ENCODE assay signal across 10 cellular contexts in the genomic region with DNA sequence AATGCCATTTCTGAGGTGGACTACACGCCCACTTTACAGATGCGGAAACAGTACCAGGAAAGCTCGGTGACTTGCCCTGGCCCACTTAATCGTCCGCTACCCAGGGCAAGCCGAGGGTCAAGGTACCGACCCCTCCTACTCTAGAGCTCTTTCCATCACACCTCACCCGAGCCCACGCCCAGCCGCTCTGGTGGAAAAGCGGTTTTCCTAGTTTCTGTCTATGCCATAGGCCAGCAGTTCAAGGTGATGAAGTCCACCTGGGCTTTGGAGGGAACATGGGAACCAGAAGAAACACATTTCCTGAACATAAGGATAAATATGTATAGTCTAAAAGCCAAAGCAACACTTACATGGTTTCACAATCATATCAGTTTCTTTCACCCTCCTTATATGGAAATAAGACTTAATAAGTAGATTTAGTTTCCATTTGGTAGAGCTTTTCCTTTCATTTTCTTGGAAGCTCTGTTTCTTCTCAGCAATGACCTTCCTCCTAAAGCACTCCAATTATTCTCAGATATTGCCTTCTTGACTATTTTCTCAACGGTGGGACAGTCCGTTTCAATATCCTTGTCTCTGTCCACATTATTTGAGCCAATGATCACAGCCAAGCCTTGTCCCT. TPM values are rescaled to one million over a fixed set of nuclear protein-coding genes. Genes with fewer than 3 reads are reported as not detected.
DNase-seq lines count a peak whose midpoint lies in the region; ATAC-seq, FAIRE-seq and TF ChIP-seq lines count a peak whose summit lies in the region.
"Had no signal": no experiment of that assay in that cellular context is flagged by ENCODE, and none has a peak within 500 bp of the region (broad histone marks: within the 10 kb centered on the region; RNA-seq: fewer than 3 reads in every experiment).

No MANE protein-coding gene starts in this region.

- H2BK15ac ChIP-seq in IMR-90 (ENCODE audit: low read depth, low read length), result no peak overlapping the region

- H3K36me3 Mint-ChIP-seq in naive thymus-derived CD8-positive, alpha-beta T cell, result peaks cover 0 to 5% (median 0%) of the 10 kb centered on the region in 3 donors

- no peak overlapping the region for H3K23ac ChIP-seq in IMR-90 (ENCODE audit: low read depth, low read length)

- FAIRE-seq in GM12892 (lab: Jason Lieb, UNC), result no peak

- H3K18ac ChIP-seq in IMR-90 (ENCODE audit: low read depth, low read length), result no peak overlapping the region

- H3K4me1 Mint-ChIP-seq in naive thymus-derived CD8-positive, alpha-beta T cell, result peaks cover 6 to 42% (median 17%) of the 10 kb centered on the region in 4 donors

- H3K27me3 ChIP-seq in BJ (ENCODE audit: control insufficient read depth, insufficient read depth, low read length) (peaks cover 18% of the 10 kb centered on the region), IMR-90 (ENCODE audit: control insufficient read depth, insufficient read depth, low read length) (peaks cover 39% of the 10 kb centered on the region)

- H3K56ac ChIP-seq in IMR-90 (ENCODE audit: extremely low read depth, insufficient read depth, low read length), result no peak overlapping the region

- H2AFZ ChIP-seq in IMR-90 (replicated peaks; ENCODE audit: low read length, poor library complexity), result peak overlapping the region; percentile 93

- no CpG with 5 or more reads among the region's 13 CpGs for WGBS in IMR-90 (ENCODE audit: extremely low coverage in 2 of 2, insufficient read length in 1 of 2), 2 experiments

- no peaks in the 10 kb centered on the region for H3K9me3 Mint-ChIP-seq in naive thymus-derived CD8-positive, alpha-beta T cell

- H3K27me3 Mint-ChIP-seq in naive thymus-derived CD8-positive, alpha-beta T cell, result peaks cover 40 to 67% (median 47%) of the 10 kb centered on the region in 5 donors

- no peak overlapping the region for H3K9ac ChIP-seq in IMR-90 (ENCODE audit: low read depth, low read length)

- dilution Hi-C loops in IMR-90 (cut with HindIII; ENCODE audit: low sequenced_read_pairs, unreplicated experiment), result no loop called here

- H3K27ac ChIP-seq in IMR-90 (ENCODE audit: insufficient read depth, low read length), result no peak overlapping the region

- H3K4ac ChIP-seq in IMR-90 (ENCODE audit: low read depth, low read length), result no peak overlapping the region; the same call in 1 of the 2 replicates

- no TSS peak for BruUV-seq in IMR-90 (replicated peaks; lab: Mats Ljungman, UMichigan)

- 0 out of 2 replicates have a peak, but pooled peaks cover 4% of the 10 kb centered on the region for H3K9me1 ChIP-seq in IMR-90 (ENCODE audit: insufficient read depth, low read length)

- TF ChIP-seq POLR2A in IMR-90 (IDR thresholded peaks at IDR 0.05; ENCODE audit: low read depth, low read length), result no peak
- no peak for TF ChIP-seq POLR2A in GM12892 (IDR thresholded peaks at IDR 0.05; ENCODE audit: low read depth, low read length)

- H4K5ac ChIP-seq in IMR-90 (ENCODE audit: low read depth, low read length), result no peak overlapping the region

- H3K4me1 ChIP-seq in IMR-90 (ENCODE audit: control insufficient read depth, insufficient read depth, low read length), result no peaks in the 10 kb centered on the region

- no peak overlapping the region for H2AK5ac ChIP-seq in IMR-90 (ENCODE audit: low read depth, low read length)

- DNase-seq in BJ (ENCODE audit: low read depth) (no peak), IMR-90 (no peak), choroid plexus epithelial cell (ENCODE audit: low read depth) (peak; percentile 45), EL (no peak), dedifferentiated amniotic fluid mesenchymal stem cell (ENCODE audit: extremely low spot score) (no peak), GM12892 (ENCODE audit: insufficient read length) (no peak), kidney glomerular epithelial cell (lab: John Stamatoyannopoulos, UW) (no peak)
- no peak for DNase-seq in naive thymus-derived CD8-positive, alpha-beta T cell

- no peak for TF ChIP-seq CTCF in BJ (IDR thresholded peaks at IDR 0.05; ENCODE audit: insufficient read depth, low read depth, low read length)
- no peak for TF ChIP-seq CTCF in IMR-90 (conservative IDR thresholded peaks at IDR 0.05; ENCODE audit: low read depth, low read length)
- TF ChIP-seq CTCF in choroid plexus epithelial cell (conservative IDR thresholded peaks at IDR 0.05; ENCODE audit: low read depth, low read length), result no peak

- intact Hi-C loops in IMR-90 (cut with micrococcal nuclease), result loop anchor here (5.0 kb wide), 1 partner anchor 280 kb away; no protein-coding TSS in a partner anchor

- CTCF ChIA-PET in BJ (lab: Yijun Ruan, JAX) (no interaction called here), IMR-90 (lab: Yijun Ruan, JAX) (no interaction called here)

- no peaks in the 10 kb centered on the region for H3K9me3 ChIP-seq in IMR-90 (ENCODE audit: control insufficient read depth, insufficient read depth, low read length)

- no peaks in the 10 kb centered on the region for H3K79me1 ChIP-seq in IMR-90 (ENCODE audit: low read depth in 1 of 2, low read length in 2 of 2)

- H4K20me1 ChIP-seq in IMR-90 (ENCODE audit: insufficient read depth, low read length), result no peaks in the 10 kb centered on the region

- no peak overlapping the region for H2BK120ac ChIP-seq in IMR-90 (ENCODE audit: low read depth, low read length)

- H3K4me3 Mint-ChIP-seq in naive thymus-derived CD8-positive, alpha-beta T cell, result peak overlapping the region in 9 of 10 donors; percentile 46 to 88 (median 63)

- POLR2A ChIA-PET in BJ (lab: Charles Lee), result interaction anchor here (0.6 kb wide), 1 partner anchor 113 kb away, joined by 8 read pairs; no protein-coding TSS in a partner anchor
- POLR2A ChIA-PET in IMR-90 (lab: Charles Lee; ENCODE audit: unreplicated experiment), result interaction anchor here (0.6 kb wide), 1 partner anchor 1352 kb away, joined by 11 read pairs; no protein-coding TSS in a partner anchor
- POLR2A ChIA-PET in naive thymus-derived CD8-positive, alpha-beta T cell (lab: Charles Lee), result no interaction called here

- no peak for ATAC-seq in IMR-90 (ENCODE audit: low read depth)
- no peak for ATAC-seq in naive thymus-derived CD8-positive, alpha-beta T cell

- no peak overlapping the region for H4K91ac ChIP-seq in IMR-90 (ENCODE audit: insufficient read depth, low read depth, low read length)

- H2BK20ac ChIP-seq in IMR-90 (ENCODE audit: low read depth, low read length), result no peak overlapping the region

- H3K36me3 ChIP-seq in BJ (ENCODE audit: control insufficient read depth, insufficient read depth, low read length) (no peaks in the 10 kb centered on the region), IMR-90 (ENCODE audit: control insufficient read depth, insufficient read depth, low read length) (no peaks in the 10 kb centered on the region)

- peak overlapping the region; percentile 42 for H2AK9ac ChIP-seq in IMR-90 (replicated peaks; ENCODE audit: low read depth, low read length, poor library complexity)

- H3K14ac ChIP-seq in IMR-90 (replicated peaks; ENCODE audit: low read depth, low read length), result no peak overlapping the region

- peak overlapping the region; percentile 78 for H3K4me2 ChIP-seq in IMR-90 (ENCODE audit: low read depth, low read length)

- no peak for TF ChIP-seq RAD21 in IMR-90 (IDR thresholded peaks at IDR 0.05; ENCODE audit: low read length)

- H2BK5ac ChIP-seq in IMR-90 (ENCODE audit: low read depth, low read length, poor library complexity, severe bottlenecking), result no peak overlapping the region

- no peak overlapping the region for H3K27ac Mint-ChIP-seq in naive thymus-derived CD8-positive, alpha-beta T cell
- H3K27ac Mint-ChIP-seq: activated naive CD4-positive, alpha-beta T cell treated with anti-CD3 and anti-CD28 coated beads, Interleukin-2, amount 50 U/mL, for 72 hours had no signal

- H3K4me3 ChIP-seq in BJ (ENCODE audit: low read depth, low read length), result peak overlapping the region; percentile 42
- H3K4me3 ChIP-seq in IMR-90 (ENCODE audit: insufficient read depth, low read depth, low read length), result peak overlapping the region; percentile 46; the same call in 1 of the 2 replicates
- peak overlapping the region; percentile 61 for H3K4me3 ChIP-seq in choroid plexus epithelial cell (ENCODE audit: low read depth, low read length)

- H4K8ac ChIP-seq in IMR-90 (ENCODE audit: low read depth in 2 of 2, low read length in 2 of 2), result no peak overlapping the region

- in situ Hi-C loops in IMR-90 (cut with MboI; ENCODE audit: low sequenced_read_pairs), result no loop called here

TF ChIP-seq in IMR-90, 13 proteins besides CTCF, POLR2A, EP300 and RAD21 (continues in another document):
- TF ChIP-seq RFX5 (IDR thresholded peaks at IDR 0.05; ENCODE audit: low read depth, low read length) (no peak), MAFK (IDR thresholded peaks at IDR 0.05; ENCODE audit: low read depth, low read length) (no peak), NFE2L2 (IDR thresholded peaks at IDR 0.05; ENCODE audit: low read depth, low read length) (no peak), MXI1 (IDR thresholded peaks at IDR 0.05; ENCODE audit: borderline replicate concordance, low read depth, low read length) (no peak), CEBPB (IDR thresholded peaks at IDR 0.05; ENCODE audit: low read depth, low read length) (0 out of 2 replicates have a peak, but pooled peaks have one; percentile 18)
- TF ChIP-seq, protein P1, sequence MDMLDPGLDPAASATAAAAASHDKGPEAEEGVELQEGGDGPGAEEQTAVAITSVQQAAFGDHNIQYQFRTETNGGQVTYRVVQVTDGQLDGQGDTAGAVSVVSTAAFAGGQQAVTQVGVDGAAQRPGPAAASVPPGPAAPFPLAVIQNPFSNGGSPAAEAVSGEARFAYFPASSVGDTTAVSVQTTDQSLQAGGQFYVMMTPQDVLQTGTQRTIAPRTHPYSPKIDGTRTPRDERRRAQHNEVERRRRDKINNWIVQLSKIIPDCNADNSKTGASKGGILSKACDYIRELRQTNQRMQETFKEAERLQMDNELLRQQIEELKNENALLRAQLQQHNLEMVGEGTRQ (IDR thresholded peaks at IDR 0.05; ENCODE audit: low read depth, low read length), result no peak
- TF ChIP-seq, protein P2, sequence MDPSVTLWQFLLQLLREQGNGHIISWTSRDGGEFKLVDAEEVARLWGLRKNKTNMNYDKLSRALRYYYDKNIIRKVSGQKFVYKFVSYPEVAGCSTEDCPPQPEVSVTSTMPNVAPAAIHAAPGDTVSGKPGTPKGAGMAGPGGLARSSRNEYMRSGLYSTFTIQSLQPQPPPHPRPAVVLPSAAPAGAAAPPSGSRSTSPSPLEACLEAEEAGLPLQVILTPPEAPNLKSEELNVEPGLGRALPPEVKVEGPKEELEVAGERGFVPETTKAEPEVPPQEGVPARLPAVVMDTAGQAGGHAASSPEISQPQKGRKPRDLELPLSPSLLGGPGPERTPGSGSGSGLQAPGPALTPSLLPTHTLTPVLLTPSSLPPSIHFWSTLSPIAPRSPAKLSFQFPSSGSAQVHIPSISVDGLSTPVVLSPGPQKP (IDR thresholded peaks at IDR 0.05; ENCODE audit: borderline replicate concordance, low read depth, low read length), result no peak

RNA-seq across cellular contexts. Expression of gene VWA3B, which starts 0.6 kb away (rescaled TPM):
- polyA plus RNA-seq in BJ (2011; rRNA removed) (not detected in 2 replicates), IMR-90 (2012; rRNA removed) (not detected in 2 replicates)
- polyA minus RNA-seq in BJ (2011; rRNA and poly(A)+ RNA removed), result not detected in 2 replicates
- total RNA-seq in IMR-90 (2012; rRNA removed), result not detected in 2 replicates
- polyA plus RNA-seq in IMR-90 (2012; cell fraction: cytosol; rRNA removed), result not detected in 2 replicates
- not detected in 2 replicates for polyA plus RNA-seq in IMR-90 (2012; cell fraction: nucleus; rRNA removed; ENCODE audit: low replicate concordance)
- total RNA-seq in naive thymus-derived CD8-positive, alpha-beta T cell, result not detected
- under 1 TPM in 1 of 3 donors, not detected in 2; 0.63 TPM for polyA plus RNA-seq in naive thymus-derived CD8-positive, alpha-beta T cell
- not detected for polyA plus RNA-seq in GM12892 (2012; ENCODE audit: missing spikeins)
- total RNA-seq: activated naive CD4-positive, alpha-beta T cell treated with anti-CD3 and anti-CD28 coated beads, Interleukin-2, amount 50 U/mL, for 72 hours; M059J had no signal
